1 cellular context compared by ENCODE assay signal in the genomic region with DNA sequence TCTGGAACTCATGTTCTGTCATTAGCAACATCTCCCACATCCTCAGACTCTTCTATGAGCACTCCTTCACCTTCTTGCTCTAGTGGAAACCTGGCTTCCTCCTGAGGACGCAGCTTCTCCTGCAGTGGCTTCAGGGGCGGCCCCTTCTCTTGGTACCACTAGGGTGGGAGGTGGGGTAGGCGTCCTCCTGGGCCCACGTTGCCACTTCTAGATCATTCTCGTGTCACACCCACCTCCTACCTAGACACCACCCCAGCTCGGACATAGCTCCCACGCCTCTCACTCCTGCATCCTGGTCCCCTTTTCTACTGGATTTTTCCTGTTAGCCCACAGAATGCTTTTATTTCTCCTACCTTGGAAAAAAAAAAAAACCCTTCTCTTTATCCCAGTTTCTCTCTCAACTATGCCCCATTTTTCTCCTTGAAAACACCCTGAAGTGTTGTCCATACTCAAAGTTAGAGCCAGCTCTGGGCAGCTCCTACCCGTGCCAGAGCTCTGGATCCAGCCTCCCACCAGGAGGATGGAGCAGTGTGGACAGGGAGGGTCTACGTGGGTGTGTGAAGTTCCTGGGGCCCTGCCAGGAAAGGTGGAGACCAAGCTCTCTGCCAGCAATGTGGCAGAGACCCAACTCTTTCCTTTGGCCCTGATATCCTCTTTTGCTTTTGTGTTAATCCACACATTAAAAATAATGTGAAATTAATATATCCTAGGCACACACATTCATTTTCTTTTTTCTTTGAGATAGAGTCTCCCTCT.
TF ChIP-seq lines count a peak whose summit lies in the region.

No MANE protein-coding gene starts in this region.

TF ChIP-seq in HepG2, 621 proteins besides CTCF, POLR2A, EP300 and RAD21 (continued from another document):
- TF ChIP-seq, protein P1, sequence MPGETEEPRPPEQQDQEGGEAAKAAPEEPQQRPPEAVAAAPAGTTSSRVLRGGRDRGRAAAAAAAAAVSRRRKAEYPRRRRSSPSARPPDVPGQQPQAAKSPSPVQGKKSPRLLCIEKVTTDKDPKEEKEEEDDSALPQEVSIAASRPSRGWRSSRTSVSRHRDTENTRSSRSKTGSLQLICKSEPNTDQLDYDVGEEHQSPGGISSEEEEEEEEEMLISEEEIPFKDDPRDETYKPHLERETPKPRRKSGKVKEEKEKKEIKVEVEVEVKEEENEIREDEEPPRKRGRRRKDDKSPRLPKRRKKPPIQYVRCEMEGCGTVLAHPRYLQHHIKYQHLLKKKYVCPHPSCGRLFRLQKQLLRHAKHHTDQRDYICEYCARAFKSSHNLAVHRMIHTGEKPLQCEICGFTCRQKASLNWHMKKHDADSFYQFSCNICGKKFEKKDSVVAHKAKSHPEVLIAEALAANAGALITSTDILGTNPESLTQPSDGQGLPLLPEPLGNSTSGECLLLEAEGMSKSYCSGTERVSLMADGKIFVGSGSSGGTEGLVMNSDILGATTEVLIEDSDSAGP (CRISPR knock-in tag; IDR thresholded peaks at IDR 0.05; ENCODE audit: borderline replicate concordance): no peak
- TF ChIP-seq ZSCAN29 (CRISPR knock-in tag; conservative IDR thresholded peaks at IDR 0.05): no peak
- TF ChIP-seq, protein P2, sequence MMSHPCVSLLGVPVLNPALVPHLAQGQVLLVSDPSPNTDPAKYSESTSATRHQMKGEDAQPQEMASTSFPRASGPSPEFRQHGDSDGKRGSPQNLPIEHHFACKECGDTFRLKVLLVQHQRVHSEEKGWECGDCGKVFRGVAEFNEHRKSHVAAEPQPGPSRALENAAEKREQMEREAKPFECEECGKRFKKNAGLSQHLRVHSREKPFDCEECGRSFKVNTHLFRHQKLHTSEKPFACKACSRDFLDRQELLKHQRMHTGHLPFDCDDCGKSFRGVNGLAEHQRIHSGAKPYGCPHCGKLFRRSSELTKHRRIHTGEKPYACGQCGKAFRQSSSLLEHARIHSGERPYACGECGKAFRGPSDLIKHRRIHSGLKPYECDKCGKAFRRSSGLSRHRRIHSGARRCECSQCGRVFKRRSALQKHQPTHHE (CRISPR knock-in tag; IDR thresholded peaks at IDR 0.05; ENCODE audit: borderline replicate concordance): no peak
- TF ChIP-seq, protein P3, sequence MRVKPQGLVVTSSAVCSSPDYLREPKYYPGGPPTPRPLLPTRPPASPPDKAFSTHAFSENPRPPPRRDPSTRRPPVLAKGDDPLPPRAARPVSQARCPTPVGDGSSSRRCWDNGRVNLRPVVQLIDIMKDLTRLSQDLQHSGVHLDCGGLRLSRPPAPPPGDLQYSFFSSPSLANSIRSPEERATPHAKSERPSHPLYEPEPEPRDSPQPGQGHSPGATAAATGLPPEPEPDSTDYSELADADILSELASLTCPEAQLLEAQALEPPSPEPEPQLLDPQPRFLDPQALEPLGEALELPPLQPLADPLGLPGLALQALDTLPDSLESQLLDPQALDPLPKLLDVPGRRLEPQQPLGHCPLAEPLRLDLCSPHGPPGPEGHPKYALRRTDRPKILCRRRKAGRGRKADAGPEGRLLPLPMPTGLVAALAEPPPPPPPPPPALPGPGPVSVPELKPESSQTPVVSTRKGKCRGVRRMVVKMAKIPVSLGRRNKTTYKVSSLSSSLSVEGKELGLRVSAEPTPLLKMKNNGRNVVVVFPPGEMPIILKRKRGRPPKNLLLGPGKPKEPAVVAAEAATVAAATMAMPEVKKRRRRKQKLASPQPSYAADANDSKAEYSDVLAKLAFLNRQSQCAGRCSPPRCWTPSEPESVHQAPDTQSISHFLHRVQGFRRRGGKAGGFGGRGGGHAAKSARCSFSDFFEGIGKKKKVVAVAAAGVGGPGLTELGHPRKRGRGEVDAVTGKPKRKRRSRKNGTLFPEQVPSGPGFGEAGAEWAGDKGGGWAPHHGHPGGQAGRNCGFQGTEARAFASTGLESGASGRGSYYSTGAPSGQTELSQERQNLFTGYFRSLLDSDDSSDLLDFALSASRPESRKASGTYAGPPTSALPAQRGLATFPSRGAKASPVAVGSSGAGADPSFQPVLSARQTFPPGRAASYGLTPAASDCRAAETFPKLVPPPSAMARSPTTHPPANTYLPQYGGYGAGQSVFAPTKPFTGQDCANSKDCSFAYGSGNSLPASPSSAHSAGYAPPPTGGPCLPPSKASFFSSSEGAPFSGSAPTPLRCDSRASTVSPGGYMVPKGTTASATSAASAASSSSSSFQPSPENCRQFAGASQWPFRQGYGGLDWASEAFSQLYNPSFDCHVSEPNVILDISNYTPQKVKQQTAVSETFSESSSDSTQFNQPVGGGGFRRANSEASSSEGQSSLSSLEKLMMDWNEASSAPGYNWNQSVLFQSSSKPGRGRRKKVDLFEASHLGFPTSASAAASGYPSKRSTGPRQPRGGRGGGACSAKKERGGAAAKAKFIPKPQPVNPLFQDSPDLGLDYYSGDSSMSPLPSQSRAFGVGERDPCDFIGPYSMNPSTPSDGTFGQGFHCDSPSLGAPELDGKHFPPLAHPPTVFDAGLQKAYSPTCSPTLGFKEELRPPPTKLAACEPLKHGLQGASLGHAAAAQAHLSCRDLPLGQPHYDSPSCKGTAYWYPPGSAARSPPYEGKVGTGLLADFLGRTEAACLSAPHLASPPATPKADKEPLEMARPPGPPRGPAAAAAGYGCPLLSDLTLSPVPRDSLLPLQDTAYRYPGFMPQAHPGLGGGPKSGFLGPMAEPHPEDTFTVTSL (CRISPR knock-in tag; IDR thresholded peaks at IDR 0.05; ENCODE audit: borderline replicate concordance): no peak
